31 cellular contexts compared by ENCODE assay signal in the genomic region with DNA sequence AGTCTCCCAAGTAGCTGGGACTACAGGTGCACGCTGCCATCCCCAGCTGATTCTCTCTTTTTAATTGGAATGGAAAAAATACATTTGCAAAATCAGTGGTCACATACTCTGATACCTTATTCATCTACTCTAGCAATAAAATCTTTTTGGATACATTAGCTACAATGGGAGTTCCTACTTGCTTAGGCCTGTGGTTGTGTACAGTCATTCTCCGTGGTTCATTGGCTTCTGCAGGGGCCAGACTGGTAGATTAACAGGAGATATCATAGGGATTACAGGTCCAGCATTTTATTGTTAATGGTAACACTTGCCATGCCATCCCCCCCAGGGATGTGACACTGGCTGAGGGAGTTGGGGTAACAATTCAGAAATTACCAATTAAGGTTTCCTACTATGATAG.
"Had no signal": no experiment of that assay in that cellular context is flagged by ENCODE, and none has a peak within 500 bp of the region (broad histone marks: within the 10 kb centered on the region; RNA-seq: fewer than 3 reads in every experiment).

No MANE protein-coding gene starts in this region.

- H3K36me3 Mint-ChIP-seq: activated naive CD8-positive, alpha-beta T cell treated with anti-CD3 and anti-CD28 coated beads for 36 hours; memory B cell; naive B cell; stimulated activated naive B cell treated with anti-CD40 and anti-IgM and Interleukin-4, amounts not matched to agents 10 μg/mL and 1 μg/mL and 100 μg/mL, for 72 hours had no signal

- H3K36me3 ChIP-seq: transverse colon, uterus had no signal

- DNase-seq: activated B cell treated with CpG ODN at 0.5 μM for 24 hours; activated CD4-positive, alpha-beta T cell treated with anti-CD3 and anti-CD28 coated beads for 36 hours; activated CD4-positive, alpha-beta T cell treated with anti-CD3 and anti-CD28 coated beads, Interleukin-2, amount 50 U/mL, for 4 hours; activated CD8-positive, alpha-beta memory T cell treated with anti-CD3 and anti-CD28 coated beads for 24 hours; activated CD8-positive, alpha-beta memory T cell treated with anti-CD3 and anti-CD28 coated beads, Interleukin-2, amount 50 U/mL, for 4 hours; activated naive CD8-positive, alpha-beta T cell treated with anti-CD3 and anti-CD28 coated beads for 36 hours; activated T-cell treated with anti-CD3 and anti-CD28 coated beads, Interleukin-2, amount 50 U/mL, for 24 hours; amygdala; body of pancreas; central memory CD4-positive, alpha-beta T cell; effector memory CD4-positive, alpha-beta T cell; hypothalamus; left cardiac atrium; mucosa of descending colon; naive B cell; occipital lobe; posterior cingulate gyrus; stimulated activated CD4-positive, alpha-beta T cell treated with anti-CD3 and anti-CD28 coated beads, Interleukin-15, amount 100 ng/mL, for 24 hours; stimulated activated CD8-positive, alpha-beta memory T cell treated with anti-CD3 and anti-CD28 coated beads, Interleukin-4, amount 100 ng/mL, for 48 hours; stimulated activated naive B cell treated with anti-CD40 and anti-IgM and Interleukin-4, amounts not matched to agents 10 μg/mL and 1 μg/mL and 100 μg/mL, for 72 hours; T1000; transverse colon; uterus had no signal

- H3K4me1 Mint-ChIP-seq: activated B cell treated with CpG ODN at 0.5 μM for 24 hours; activated CD4-positive, alpha-beta T cell treated with anti-CD3 and anti-CD28 coated beads for 36 hours; activated naive CD8-positive, alpha-beta T cell treated with anti-CD3 and anti-CD28 coated beads for 36 hours; activated T-helper 17 cell treated with anti-CD3 and anti-CD28 coated beads, Interleukin-2, amount 50 U/mL, for 72 hours; memory B cell; naive B cell; stimulated activated naive B cell treated with anti-CD40 and anti-IgM and Interleukin-4, amounts not matched to agents 10 μg/mL and 1 μg/mL and 100 μg/mL, for 72 hours had no signal

- H3K27me3 ChIP-seq: body of pancreas, transverse colon, uterus had no signal

- H3K4me2 ChIP-seq: smooth muscle cell had no signal

- H3K27ac ChIP-seq: body of pancreas, transverse colon, uterus had no signal

- H3K27me3 Mint-ChIP-seq: activated naive CD8-positive, alpha-beta T cell treated with anti-CD3 and anti-CD28 coated beads for 36 hours had no signal

- H3K4me1 ChIP-seq: body of pancreas, transverse colon, uterus had no signal

- H3K9me3 ChIP-seq: body of pancreas, mucosa of descending colon, transverse colon, uterus had no signal

- H3K9me3 Mint-ChIP-seq: activated B cell treated with CpG ODN at 0.5 μM for 24 hours; activated naive CD8-positive, alpha-beta T cell treated with anti-CD3 and anti-CD28 coated beads for 36 hours; activated T-helper 17 cell treated with anti-CD3 and anti-CD28 coated beads, Interleukin-2, amount 50 U/mL, for 72 hours; T-helper 1 cell treated with Interleukin-12 subunit alpha and Interleukin-12 subunit beta and Interleukin-4 antibody, amounts not matched to agents 30 μg/mL and 1 μg/mL, for 36 hours had no signal

- FAIRE-seq: colon, frontal cortex had no signal

- H3K4me3 Mint-ChIP-seq: activated B cell treated with CpG ODN at 0.5 μM for 24 hours; activated CD4-positive, alpha-beta T cell treated with anti-CD3 and anti-CD28 coated beads for 36 hours; activated naive CD8-positive, alpha-beta T cell treated with anti-CD3 and anti-CD28 coated beads for 36 hours; activated T-cell treated with anti-CD3 and anti-CD28 coated beads, Interleukin-2, amount 50 U/mL, for 24 hours; activated T-helper 17 cell treated with anti-CD3 and anti-CD28 coated beads, Interleukin-2, amount 50 U/mL, for 72 hours; memory B cell; stimulated activated naive B cell treated with anti-CD40 and anti-IgM and Interleukin-4, amounts not matched to agents 10 μg/mL and 1 μg/mL and 100 μg/mL, for 72 hours; T-helper 1 cell treated with Interleukin-12 subunit alpha and Interleukin-12 subunit beta and Interleukin-4 antibody, amounts not matched to agents 30 μg/mL and 1 μg/mL, for 36 hours had no signal

- H3K27ac Mint-ChIP-seq: activated B cell treated with CpG ODN at 0.5 μM for 24 hours; activated CD4-positive, alpha-beta T cell treated with anti-CD3 and anti-CD28 coated beads for 36 hours; activated naive CD8-positive, alpha-beta T cell treated with anti-CD3 and anti-CD28 coated beads for 36 hours; activated T-cell treated with anti-CD3 and anti-CD28 coated beads, Interleukin-2, amount 50 U/mL, for 24 hours; activated T-helper 17 cell treated with anti-CD3 and anti-CD28 coated beads, Interleukin-2, amount 50 U/mL, for 72 hours; memory B cell; naive B cell; stimulated activated naive B cell treated with anti-CD40 and anti-IgM and Interleukin-4, amounts not matched to agents 10 μg/mL and 1 μg/mL and 100 μg/mL, for 72 hours; T-helper 1 cell treated with Interleukin-12 subunit alpha and Interleukin-12 subunit beta and Interleukin-4 antibody, amounts not matched to agents 30 μg/mL and 1 μg/mL, for 36 hours had no signal

- ATAC-seq: activated CD4-positive, alpha-beta T cell treated with anti-CD3 and anti-CD28 coated beads for 36 hours; activated T-helper 17 cell treated with anti-CD3 and anti-CD28 coated beads, Interleukin-2, amount 50 U/mL, for 72 hours; body of pancreas; esophagus mucosa; left cardiac atrium; mucosa of descending colon; sciatic nerve; stimulated activated naive B cell treated with anti-CD40 and anti-IgM and Interleukin-4, amounts not matched to agents 10 μg/mL and 1 μg/mL and 100 μg/mL, for 72 hours had no signal

- H3K4me3 ChIP-seq: body of pancreas, mucosa of descending colon, smooth muscle cell, transverse colon, uterus had no signal
